ENCODE assay signal across 19 cellular contexts in the genomic region with DNA sequence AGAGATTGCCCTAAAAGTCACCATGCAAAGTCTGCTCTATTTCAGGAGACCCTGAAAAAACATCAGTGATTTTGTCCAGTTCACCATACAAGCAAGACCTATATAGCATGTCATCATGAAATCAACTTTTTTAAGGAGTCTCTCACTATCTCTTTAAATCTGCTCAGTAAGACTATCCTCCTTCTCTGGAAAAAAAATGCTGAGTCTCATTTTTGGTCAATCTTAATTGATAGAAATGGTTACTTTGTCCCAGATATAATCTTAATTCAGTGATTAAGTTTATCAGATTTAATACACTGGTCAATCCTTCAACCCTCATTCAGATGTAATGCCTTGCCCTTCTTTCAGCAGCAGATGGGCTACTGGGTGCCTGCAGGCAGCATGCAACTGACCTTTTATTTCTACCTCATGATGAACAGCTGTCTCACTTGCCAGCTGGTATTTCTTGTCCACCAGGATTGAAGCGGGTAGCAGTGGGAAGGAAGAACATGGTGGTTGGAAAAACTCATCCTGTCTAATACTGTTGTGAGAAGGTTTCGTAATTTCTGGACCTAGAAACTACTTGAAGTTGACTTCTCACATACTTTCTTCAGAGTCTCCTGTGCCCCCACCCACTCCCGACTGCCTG.
A peak's percentile ranks its signal among the peaks of the same experiment; 100 is the strongest.
DNase-seq lines count a peak whose midpoint lies in the region; ATAC-seq, FAIRE-seq and TF ChIP-seq lines count a peak whose summit lies in the region.
"Had no signal": no experiment of that assay in that cellular context is flagged by ENCODE, and none has a peak within 500 bp of the region (broad histone marks: within the 10 kb centered on the region; RNA-seq: fewer than 3 reads in every experiment).

No MANE protein-coding gene starts in this region.

- H3K4me1 ChIP-seq in A549 (peaks cover 22% of the 10 kb centered on the region; the same call in 2 of the 3 replicates), IMR-90 (ENCODE audit: control insufficient read depth, insufficient read depth, low read length) (peaks cover 7% of the 10 kb centered on the region), RWPE2 (ENCODE audit: insufficient read depth, poor library complexity, severe bottlenecking) (peaks cover 23% of the 10 kb centered on the region), keratinocyte (ENCODE audit: control insufficient read depth, extremely low read depth, insufficient read depth, low read length) (peaks cover 30% of the 10 kb centered on the region)
- no peaks in the 10 kb centered on the region for H3K4me1 ChIP-seq in CD8-positive, alpha-beta memory T cell (ENCODE audit: insufficient read depth, low read length)
- H3K4me1 ChIP-seq: BE2C had no signal

- H3K9ac ChIP-seq in IMR-90 (ENCODE audit: low read depth, low read length) (no peak overlapping the region), keratinocyte (ENCODE audit: control insufficient read depth, extremely low read depth, insufficient read depth, low read length) (no peak overlapping the region)
- H3K9ac ChIP-seq: GM23248 had no signal

- TF ChIP-seq EP300 in A549 (IDR thresholded peaks at IDR 0.05): no peak

- no peaks in the 10 kb centered on the region for H3K4me1 Mint-ChIP-seq in stimulated activated naive CD8-positive, alpha-beta T cell treated with anti-CD3 and anti-CD28 coated beads, Interleukin-15, amount 100 ng/mL, for 72 hours
- no peaks in the 10 kb centered on the region for H3K4me1 Mint-ChIP-seq in CD8-positive, alpha-beta memory T cell
- H3K4me1 Mint-ChIP-seq: CD4-positive, CD25-positive, alpha-beta regulatory T cell had no signal

- no peak overlapping the region; the same call in 1 of the 2 replicates for H3K14ac ChIP-seq in IMR-90 (replicated peaks; ENCODE audit: low read depth, low read length)

- BruUV-seq in IMR-90 (replicated peaks; lab: Mats Ljungman, UMichigan): no TSS peak

- TF ChIP-seq POLR2A in A549 (IDR thresholded peaks at IDR 0.05; ENCODE audit: low read length): no peak
- no peak for TF ChIP-seq POLR2A in IMR-90 (IDR thresholded peaks at IDR 0.05; ENCODE audit: low read depth, low read length)

- peak overlapping the region; percentile 40 for H3K4ac ChIP-seq in IMR-90 (ENCODE audit: low read depth, low read length)

- H2AK9ac ChIP-seq in IMR-90 (replicated peaks; ENCODE audit: low read depth, low read length, poor library complexity): no peak overlapping the region

- peak overlapping the region; percentile 46; the same call in 1 of the 2 replicates for H4K5ac ChIP-seq in IMR-90 (ENCODE audit: low read depth, low read length)

- H3K4me3 ChIP-seq in A549: no peak overlapping the region
- no peak overlapping the region for H3K4me3 ChIP-seq in IMR-90 (ENCODE audit: insufficient read depth, low read depth, low read length)
- H3K4me3 ChIP-seq in RWPE2 (ENCODE audit: severe bottlenecking): no peak overlapping the region
- H3K4me3 ChIP-seq in keratinocyte (ENCODE audit: control insufficient read depth in 2 of 3, extremely low read depth in 1 of 3, insufficient read depth in 2 of 3, low read depth in 1 of 3, low read length in 3 of 3): no peak overlapping the region
- H3K4me3 ChIP-seq in CD8-positive, alpha-beta memory T cell (ENCODE audit: low read length): no peak overlapping the region
- H3K4me3 ChIP-seq: GM23248 had no signal

- no peak for ATAC-seq in A549
- no peak for ATAC-seq in IMR-90 (ENCODE audit: low read depth)
- ATAC-seq in RWPE2 (ENCODE audit: low read depth): no peak
- no peak for ATAC-seq in stimulated activated naive CD8-positive, alpha-beta T cell treated with anti-CD3 and anti-CD28 coated beads, Interleukin-15, amount 100 ng/mL, for 72 hours
- no peak for ATAC-seq in Right ventricle myocardium inferior

- H3K23ac ChIP-seq in IMR-90 (ENCODE audit: low read depth, low read length): no peak overlapping the region

- peak overlapping the region; percentile 69 for H2BK20ac ChIP-seq in IMR-90 (ENCODE audit: low read depth, low read length)

- no peaks in the 10 kb centered on the region for H3K36me3 Mint-ChIP-seq in CD8-positive, alpha-beta memory T cell
- H3K36me3 Mint-ChIP-seq: CD4-positive, CD25-positive, alpha-beta regulatory T cell had no signal

- peak overlapping the region in 1 of 2 experiments; percentile 4; a peak in 1 of 4 replicates for H4K8ac ChIP-seq in IMR-90 (ENCODE audit: low read depth in 2 of 2, low read length in 2 of 2)

- H3K4me3 Mint-ChIP-seq in stimulated activated naive CD8-positive, alpha-beta T cell treated with anti-CD3 and anti-CD28 coated beads, Interleukin-15, amount 100 ng/mL, for 72 hours: no peak overlapping the region
- no peak overlapping the region for H3K4me3 Mint-ChIP-seq in CD8-positive, alpha-beta memory T cell
- H3K4me3 Mint-ChIP-seq: CD4-positive, CD25-positive, alpha-beta regulatory T cell had no signal

- DNase-seq in A549 (ENCODE audit: low read depth in 1 of 2, low spot score in 1 of 2) (no peak), IMR-90 (no peak), RWPE2 (ENCODE audit: low spot score) (no peak), keratinocyte (ENCODE audit: low read depth, low spot score) (no peak), Right ventricle myocardium inferior (ENCODE audit: missing footprints) (no peak)
- no peak for DNase-seq in activated effector memory CD4-positive, alpha-beta T cell treated with Interleukin-2 at 50 U/mL for 16 hours
- DNase-seq in stimulated activated naive CD8-positive, alpha-beta T cell treated with anti-CD3 and anti-CD28 coated beads, Interleukin-15, amount 100 ng/mL, for 72 hours: no peak
- no peak for DNase-seq in CD8-positive, alpha-beta memory T cell
- DNase-seq: ACHN; BE2C; C1 segment of cervical spinal cord; CD4-positive, CD25-positive, alpha-beta regulatory T cell; DMS153; DMS79; GDM1; GM23248; HCEC 1CT had no signal

- H3K9me1 ChIP-seq in IMR-90 (ENCODE audit: insufficient read depth, low read length): no peaks in the 10 kb centered on the region; the same call in 1 of the 2 replicates
- no peaks in the 10 kb centered on the region for H3K9me1 ChIP-seq in keratinocyte (ENCODE audit: control insufficient read depth, extremely low read depth, insufficient read depth, low read length)

- H2BK15ac ChIP-seq in IMR-90 (ENCODE audit: low read depth, low read length): peak overlapping the region; percentile 10; the same call in 2 of the 3 replicates

- H3K18ac ChIP-seq in IMR-90 (ENCODE audit: low read depth, low read length): no peak overlapping the region; the same call in 1 of the 2 replicates

- peaks cover 9 to 13% of the 10 kb centered on the region in 2 donors for H3K9me3 Mint-ChIP-seq in stimulated activated naive CD8-positive, alpha-beta T cell treated with anti-CD3 and anti-CD28 coated beads, Interleukin-15, amount 100 ng/mL, for 72 hours
- peaks cover 0 to 15% (median 5%) of the 10 kb centered on the region in 5 donors for H3K9me3 Mint-ChIP-seq in CD8-positive, alpha-beta memory T cell

- FAIRE-seq in A549 (lab: Jason Lieb, UNC) (no peak), keratinocyte (lab: Jason Lieb, UNC) (peak; percentile 71)
- FAIRE-seq: GM12892, GM18507 had no signal

- no peak overlapping the region for H3K4me2 ChIP-seq in A549
- no peak overlapping the region for H3K4me2 ChIP-seq in IMR-90 (ENCODE audit: low read depth, low read length)
- H3K4me2 ChIP-seq in keratinocyte (ENCODE audit: control insufficient read depth, extremely low read depth, insufficient read depth, low read depth, low read length): no peak overlapping the region

- no peak overlapping the region for H2BK5ac ChIP-seq in IMR-90 (ENCODE audit: low read depth, low read length, poor library complexity, severe bottlenecking)

- H3K27me3 ChIP-seq in IMR-90 (ENCODE audit: control insufficient read depth, insufficient read depth, low read length): no peaks in the 10 kb centered on the region
- H3K27me3 ChIP-seq in RWPE2 (ENCODE audit: insufficient read depth, poor library complexity, severe bottlenecking): no peaks in the 10 kb centered on the region
- H3K27me3 ChIP-seq in keratinocyte (ENCODE audit: control insufficient read depth, extremely low read depth, insufficient read depth, low read length): no peaks in the 10 kb centered on the region
- H3K27me3 ChIP-seq in CD8-positive, alpha-beta memory T cell (ENCODE audit: insufficient read depth, low read length, poor library complexity, severe bottlenecking): no peaks in the 10 kb centered on the region
- H3K27me3 ChIP-seq: BE2C had no signal

- intact Hi-C loops in IMR-90 (cut with micrococcal nuclease): no loop called here
- intact Hi-C loops in Right ventricle myocardium inferior (cut with DNase I): no loop called here

- H3K79me2 ChIP-seq in keratinocyte (ENCODE audit: control insufficient read depth, insufficient read depth, low read length): no peaks in the 10 kb centered on the region

- CTCF ChIA-PET in A549 (lab: Yijun Ruan, JAX): no interaction called here
- CTCF ChIA-PET in IMR-90 (lab: Yijun Ruan, JAX): no interaction called here
- CTCF ChIA-PET in CD8-positive, alpha-beta memory T cell (lab: Charles Lee): no interaction called here

- no peaks in the 10 kb centered on the region for H3K79me1 ChIP-seq in IMR-90 (ENCODE audit: low read depth in 1 of 2, low read length in 2 of 2)

- peak overlapping the region; percentile 32; the same call in 1 of the 2 replicates for H4K91ac ChIP-seq in IMR-90 (ENCODE audit: insufficient read depth, low read depth, low read length)

- peak overlapping the region; percentile 76 for H2AK5ac ChIP-seq in IMR-90 (ENCODE audit: low read depth, low read length)

- no peak overlapping the region for H3K56ac ChIP-seq in IMR-90 (ENCODE audit: extremely low read depth, insufficient read depth, low read length)

- TF ChIP-seq CTCF in A549 (IDR thresholded peaks at IDR 0.05) (no peak), IMR-90 (conservative IDR thresholded peaks at IDR 0.05; ENCODE audit: low read depth, low read length) (no peak), RWPE2 (IDR thresholded peaks at IDR 0.05; ENCODE audit: poor library complexity, severe bottlenecking) (no peak), keratinocyte (optimal IDR thresholded peaks at IDR 0.05 in 1 of 3, IDR thresholded peaks at IDR 0.05 in 1 of 3, conservative IDR thresholded peaks at IDR 0.05 in 1 of 3; ENCODE audit: extremely low read depth in 1 of 3, insufficient read depth in 2 of 3, low read length in 3 of 3) (no peak)

- dilution Hi-C loops in IMR-90 (cut with HindIII; ENCODE audit: low sequenced_read_pairs, unreplicated experiment): no loop called here
- dilution Hi-C loops in keratinocyte (cut with MboI; ENCODE audit: extremely low pct_ligation_motif_present, low sequenced_read_pairs): no loop called here

- H4K20me1 ChIP-seq in IMR-90 (ENCODE audit: insufficient read depth, low read length): no peaks in the 10 kb centered on the region
- H4K20me1 ChIP-seq in keratinocyte (ENCODE audit: control insufficient read depth, extremely low read depth, insufficient read depth, low read length): no peaks in the 10 kb centered on the region

- H3K36me3 ChIP-seq in IMR-90 (ENCODE audit: control insufficient read depth, insufficient read depth, low read length) (no peaks in the 10 kb centered on the region), RWPE2 (ENCODE audit: low read depth) (0 out of 2 replicates have a peak, but pooled peaks cover 6% of the 10 kb centered on the region), keratinocyte (ENCODE audit: control insufficient read depth in 2 of 2, extremely low read depth in 1 of 2, insufficient read depth in 2 of 2, low read length in 2 of 2) (no peaks in the 10 kb centered on the region)
- H3K36me3 ChIP-seq in CD8-positive, alpha-beta memory T cell (ENCODE audit: insufficient read depth, low read length): no peaks in the 10 kb centered on the region
- H3K36me3 ChIP-seq: BE2C had no signal

- H2AFZ ChIP-seq in IMR-90 (replicated peaks; ENCODE audit: low read length, poor library complexity) (no peak overlapping the region), keratinocyte (ENCODE audit: control insufficient read depth, low read length) (no peak overlapping the region)
- H2AFZ ChIP-seq: GM23248 had no signal

- in situ Hi-C loops in IMR-90 (cut with MboI; ENCODE audit: low sequenced_read_pairs): no loop called here

- POLR2A ChIA-PET in A549 (lab: Yijun Ruan, JAX) (no interaction called here), IMR-90 (lab: Charles Lee; ENCODE audit: unreplicated experiment) (no interaction called here)
- POLR2A ChIA-PET in CD8-positive, alpha-beta memory T cell (lab: Charles Lee): no interaction called here

- H2BK120ac ChIP-seq in IMR-90 (ENCODE audit: low read depth, low read length): peak overlapping the region; percentile 56

- H3K27me3 Mint-ChIP-seq in stimulated activated naive CD8-positive, alpha-beta T cell treated with anti-CD3 and anti-CD28 coated beads, Interleukin-15, amount 100 ng/mL, for 72 hours: no peaks in the 10 kb centered on the region
- peaks cover 0 to 2% of the 10 kb centered on the region in 2 donors for H3K27me3 Mint-ChIP-seq in CD8-positive, alpha-beta memory T cell
- H3K27me3 Mint-ChIP-seq: CD4-positive, CD25-positive, alpha-beta regulatory T cell had no signal

- H3K27ac ChIP-seq in A549: no peak overlapping the region
- no peak overlapping the region for H3K27ac ChIP-seq in IMR-90 (ENCODE audit: insufficient read depth, low read length)
- H3K27ac ChIP-seq in RWPE2 (ENCODE audit: poor library complexity, severe bottlenecking): peak overlapping the region; percentile 99
- no peak overlapping the region for H3K27ac ChIP-seq in keratinocyte (ENCODE audit: control insufficient read depth, insufficient read depth, low read length)
- H3K27ac ChIP-seq in CD8-positive, alpha-beta memory T cell (ENCODE audit: low read depth, low read length): no peak overlapping the region
- H3K27ac ChIP-seq: GM23248 had no signal

- TF ChIP-seq RAD21 in A549 (conservative IDR thresholded peaks at IDR 0.05 in 1 of 2, IDR thresholded peaks at IDR 0.05 in 1 of 2): no peak
- TF ChIP-seq RAD21 in IMR-90 (IDR thresholded peaks at IDR 0.05; ENCODE audit: low read length): no peak

- H3K27ac Mint-ChIP-seq in stimulated activated naive CD8-positive, alpha-beta T cell treated with anti-CD3 and anti-CD28 coated beads, Interleukin-15, amount 100 ng/mL, for 72 hours: no peak overlapping the region
- H3K27ac Mint-ChIP-seq in CD8-positive, alpha-beta memory T cell: no peak overlapping the region
- H3K27ac Mint-ChIP-seq: CD4-positive, CD25-positive, alpha-beta regulatory T cell had no signal

- H3K9me3 ChIP-seq in A549: peaks cover 14% of the 10 kb centered on the region; the same call in 1 of the 3 replicates
- H3K9me3 ChIP-seq in IMR-90 (ENCODE audit: control insufficient read depth, insufficient read depth, low read length): no peaks in the 10 kb centered on the region
- no peaks in the 10 kb centered on the region for H3K9me3 ChIP-seq in RWPE2 (ENCODE audit: severe bottlenecking)
- peaks cover 9% of the 10 kb centered on the region for H3K9me3 ChIP-seq in keratinocyte (ENCODE audit: control insufficient read depth, low read depth, low read length)
- H3K9me3 ChIP-seq in CD8-positive, alpha-beta memory T cell (ENCODE audit: low read length): no peaks in the 10 kb centered on the region
- H3K9me3 ChIP-seq: BE2C had no signal

- 63% methylated on average over 3 of the region's 3 CpGs for WGBS in A549 (ENCODE audit: missing lambda C conversion rate)
- WGBS in IMR-90 (ENCODE audit: extremely low coverage in 2 of 2, insufficient read length in 1 of 2), 2 experiments: 88% methylated on average over 1 of the region's 3 CpGs; no CpG with 5 or more reads in 1 of the 2 experiments
